ENCODE assay signal across 15 cellular contexts in the genomic region with DNA sequence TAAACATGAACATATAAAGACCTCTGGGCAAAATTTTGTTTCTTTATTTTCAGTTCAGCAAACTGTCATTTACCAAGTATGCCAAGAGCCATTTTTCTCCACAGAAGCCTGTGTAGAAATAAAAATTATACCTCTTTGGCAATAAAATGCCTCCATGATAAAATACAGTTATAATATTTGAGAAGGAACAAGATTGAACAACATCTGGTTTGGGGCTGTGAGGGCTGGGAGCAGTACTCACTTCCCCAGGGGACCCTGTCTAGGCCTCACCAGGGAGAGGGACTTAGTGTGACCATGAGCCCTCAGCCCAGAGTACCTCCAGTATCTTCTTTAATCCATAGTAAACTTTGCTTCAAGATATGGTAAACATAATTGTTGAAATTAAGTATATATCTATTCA.
DNase-seq lines count a peak whose midpoint lies in the region; ATAC-seq and TF ChIP-seq lines count a peak whose summit lies in the region.
"Had no signal": no experiment of that assay in that cellular context is flagged by ENCODE, and none has a peak within 500 bp of the region (broad histone marks: within the 10 kb centered on the region; RNA-seq: fewer than 3 reads in every experiment).

No MANE protein-coding gene starts in this region.

- no peak for TF ChIP-seq EP300 in upper lobe of left lung (IDR thresholded peaks at IDR 0.05)

- H3K4me1 Mint-ChIP-seq in MCF 10A (ENCODE audit: insufficient read depth, unreplicated experiment) (peaks cover 10% of the 10 kb centered on the region), chondrocyte (ENCODE audit: low read depth) (peaks cover 62% of the 10 kb centered on the region), nephron (peaks cover 84% of the 10 kb centered on the region)

- POLR2A ChIA-PET in MCF 10A (lab: Yijun Ruan, JAX), result no interaction called here

- H3K9me3 Mint-ChIP-seq in MCF 10A (ENCODE audit: unreplicated experiment) (no peaks in the 10 kb centered on the region), chondrocyte (ENCODE audit: low read depth) (no peaks in the 10 kb centered on the region), nephron (no peaks in the 10 kb centered on the region)
- H3K9me3 Mint-ChIP-seq: CD4-positive, alpha-beta memory T cell; T-helper 1 cell treated with Interleukin-12 subunit alpha and Interleukin-12 subunit beta and Interleukin-4 antibody, amounts not matched to agents 30 μg/mL and 1 μg/mL, for 36 hours had no signal

- no peaks in the 10 kb centered on the region for H3K9me3 ChIP-seq in breast epithelium
- no peaks in the 10 kb centered on the region for H3K9me3 ChIP-seq in upper lobe of left lung
- H3K9me3 ChIP-seq: colonic mucosa had no signal

- TF ChIP-seq CTCF in breast epithelium (IDR thresholded peaks at IDR 0.05) (no peak), MCF 10A (IDR thresholded peaks at IDR 0.05; ENCODE audit: unreplicated experiment) (no peak), chondrocyte (IDR thresholded peaks at IDR 0.05) (no peak), nephron (IDR thresholded peaks at IDR 0.05; ENCODE audit: unreplicated experiment in 3 of 3) (no peak), upper lobe of left lung (IDR thresholded peaks at IDR 0.05) (no peak)

- peaks cover 6 to 10% of the 10 kb centered on the region in 2 donors for H3K4me1 ChIP-seq in breast epithelium
- peaks cover 40 to 56% (median 48%) of the 10 kb centered on the region in 4 donors for H3K4me1 ChIP-seq in upper lobe of left lung
- H3K4me1 ChIP-seq: colonic mucosa had no signal

- TF ChIP-seq POLR2A in breast epithelium (IDR thresholded peaks at IDR 0.05), result no peak
- TF ChIP-seq POLR2A in upper lobe of left lung (IDR thresholded peaks at IDR 0.05), result no peak

- H3K27me3 Mint-ChIP-seq in MCF 10A (ENCODE audit: insufficient read depth, unreplicated experiment) (no peaks in the 10 kb centered on the region), chondrocyte (ENCODE audit: low read depth) (no peaks in the 10 kb centered on the region), nephron (ENCODE audit: low read depth) (no peaks in the 10 kb centered on the region)
- H3K27me3 Mint-ChIP-seq: CD4-positive, alpha-beta memory T cell had no signal

- H3K4me3 Mint-ChIP-seq in MCF 10A (ENCODE audit: unreplicated experiment) (no peak overlapping the region), chondrocyte (ENCODE audit: unreplicated experiment) (no peak overlapping the region), nephron (no peak overlapping the region)
- H3K4me3 Mint-ChIP-seq: CD4-positive, alpha-beta memory T cell; T-helper 1 cell treated with Interleukin-12 subunit alpha and Interleukin-12 subunit beta and Interleukin-4 antibody, amounts not matched to agents 30 μg/mL and 1 μg/mL, for 36 hours had no signal

- H3K4me3 ChIP-seq in breast epithelium (no peak overlapping the region), upper lobe of left lung (no peak overlapping the region)
- H3K4me3 ChIP-seq: colonic mucosa had no signal

- ATAC-seq in upper lobe of left lung (ENCODE audit: low FRiP score in 2 of 2), result no peak

- DNase-seq in breast epithelium (ENCODE audit: low spot score in 2 of 2) (no peak), MCF 10A (ENCODE audit: unreplicated experiment) (no peak), chondrocyte (ENCODE audit: low spot score) (no peak), upper lobe of left lung (no peak), superior temporal gyrus (ENCODE audit: extremely low spot score) (no peak), activated gamma-delta T cell (lab: John Stamatoyannopoulos, UW) (no peak), NCI-H2171 (lab: John Stamatoyannopoulos, UW) (no peak)
- DNase-seq: CD4-positive, alpha-beta memory T cell; colonic mucosa; glutamatergic neuron; NCI-H187; NCI-H510A treated with DMSO at 0.1 percent for 48 hours; stimulated activated CD4-positive, alpha-beta T cell treated with anti-CD3 and anti-CD28 coated beads, Interleukin-15, amount 100 ng/mL, for 24 hours had no signal

- no peaks in the 10 kb centered on the region for H3K27me3 ChIP-seq in breast epithelium
- no peaks in the 10 kb centered on the region for H3K27me3 ChIP-seq in upper lobe of left lung
- H3K27me3 ChIP-seq: colonic mucosa had no signal

- no TSS peak for BruUV-seq in MCF 10A (replicated peaks; lab: Mats Ljungman, UMichigan)

- H3K27ac ChIP-seq in breast epithelium, result peak overlapping the region; percentile 52 to 93
- H3K27ac ChIP-seq in upper lobe of left lung, result peak overlapping the region; percentile 80 to 91 (median 85)
- H3K27ac ChIP-seq: colonic mucosa had no signal

- peaks cover 6% of the 10 kb centered on the region for H3K36me3 Mint-ChIP-seq in MCF 10A (ENCODE audit: insufficient read depth, unreplicated experiment)
- peaks cover 5% of the 10 kb centered on the region for H3K36me3 Mint-ChIP-seq in chondrocyte (ENCODE audit: low read depth)
- H3K36me3 Mint-ChIP-seq in nephron (ENCODE audit: low read depth), result peaks cover 11% of the 10 kb centered on the region

- H3K36me3 ChIP-seq in breast epithelium (no peaks in the 10 kb centered on the region), upper lobe of left lung (no peaks in the 10 kb centered on the region)
- H3K36me3 ChIP-seq: colonic mucosa had no signal

- intact Hi-C loops in breast epithelium (cut with DNase I; ENCODE audit: low total_unique reads), result no loop called here
- intact Hi-C loops in MCF 10A (cut with micrococcal nuclease), result no loop called here

- H3K27ac Mint-ChIP-seq in MCF 10A (ENCODE audit: low read depth, unreplicated experiment) (no peak overlapping the region), chondrocyte (ENCODE audit: unreplicated experiment) (peak overlapping the region; percentile 92), nephron (peak overlapping the region in 2 of 3 experiments; percentile 49 to 61)
- H3K27ac Mint-ChIP-seq: CD4-positive, alpha-beta memory T cell; T-helper 1 cell treated with Interleukin-12 subunit alpha and Interleukin-12 subunit beta and Interleukin-4 antibody, amounts not matched to agents 30 μg/mL and 1 μg/mL, for 36 hours had no signal

- CTCF ChIA-PET in MCF 10A (lab: Yijun Ruan, JAX), result interaction anchor here (0.9 kb wide), 1 partner anchor 60 kb away, joined by 4 read pairs; no protein-coding TSS in a partner anchor
